Comparison of ENCODE assay signal across 12 cellular contexts in genomic region chr20:33846291-33846916, GRCh38. TPM values are rescaled to one million over a fixed set of nuclear protein-coding genes. Genes with fewer than 3 reads are reported as not detected.
DNase-seq lines count a peak whose midpoint lies in the region; ATAC-seq and TF ChIP-seq lines count a peak whose summit lies in the region.
"Had no signal": no experiment of that assay in that cellular context is flagged by ENCODE, and none has a peak within 500 bp of the region (broad histone marks: within the 10 kb centered on the region; RNA-seq: fewer than 3 reads in every experiment).

No MANE protein-coding gene starts in this region.

- no peak for TF ChIP-seq POLR2A in IMR-90 (IDR thresholded peaks at IDR 0.05; ENCODE audit: low read depth, low read length)

- no peak overlapping the region for H3K4me3 ChIP-seq in BLaER1 treated with 17β-estradiol and CSF1 and Interleukin-3, amounts not matched to agents 10 nM and 100 nM
- H3K4me3 ChIP-seq in IMR-90 (ENCODE audit: insufficient read depth, low read depth, low read length) (no peak overlapping the region), brain microvascular endothelial cell (ENCODE audit: low read depth, low read length) (no peak overlapping the region), mesenchymal stem cell (ENCODE audit: insufficient read depth in 1 of 2, low read depth in 1 of 2, low read length in 2 of 2) (no peak overlapping the region)

- H2BK12ac ChIP-seq in mesenchymal stem cell (ENCODE audit: low read length in 2 of 2): peak overlapping the region in 1 of 2 experiments; percentile 12

- H3K14ac ChIP-seq in IMR-90 (replicated peaks; ENCODE audit: low read depth, low read length): no peak overlapping the region
- peak overlapping the region in 1 of 2 experiments; percentile 59 for H3K14ac ChIP-seq in mesenchymal stem cell (ENCODE audit: low read length in 2 of 2)

- 56% methylated on average over 4 of the region's 6 CpGs; no CpG with 5 or more reads in 1 of the 2 experiments for WGBS in IMR-90 (ENCODE audit: extremely low coverage in 2 of 2, insufficient read length in 1 of 2), 2 experiments
- 86% methylated on average over 6 of the region's 6 CpGs for WGBS in mesenchymal stem cell

- peak overlapping the region; percentile 28 to 64 (median 44) for H3K4me2 ChIP-seq in BLaER1 treated with 17β-estradiol and CSF1 and Interleukin-3, amounts not matched to agents 10 nM and 100 nM
- H3K4me2 ChIP-seq in IMR-90 (ENCODE audit: low read depth, low read length): no peak overlapping the region
- no peak overlapping the region for H3K4me2 ChIP-seq in mesenchymal stem cell (ENCODE audit: low read length, poor library complexity, severe bottlenecking)

- CTCF ChIA-PET in IMR-90 (lab: Yijun Ruan, JAX): interaction anchor here (0.6 kb wide), 1 partner anchor 16 kb away, joined by 3 read pairs; no protein-coding TSS in a partner anchor

- POLR2A ChIA-PET in IMR-90 (lab: Charles Lee; ENCODE audit: unreplicated experiment): interaction anchor here (0.6 kb wide), 1 partner anchor 11 kb away, joined by 3 read pairs; no protein-coding TSS in a partner anchor

- H3K36me3 ChIP-seq in BLaER1 treated with 17β-estradiol and CSF1 and Interleukin-3, amounts not matched to agents 10 nM and 100 nM: peaks cover 36 to 83% (median 49%) of the 10 kb centered on the region in 11 experiments
- peaks cover 11% of the 10 kb centered on the region for H3K36me3 ChIP-seq in IMR-90 (ENCODE audit: control insufficient read depth, insufficient read depth, low read length)
- H3K36me3 ChIP-seq in brain microvascular endothelial cell (replicated peaks): peaks cover 12% of the 10 kb centered on the region
- H3K36me3 ChIP-seq in mesenchymal stem cell (ENCODE audit: control insufficient read depth in 1 of 2, insufficient read depth in 2 of 2, low read depth in 1 of 2, low read length in 2 of 2): peaks cover 15 to 28% of the 10 kb centered on the region in 2 experiments

- H2BK120ac ChIP-seq in IMR-90 (ENCODE audit: low read depth, low read length): no peak overlapping the region
- no peak overlapping the region for H2BK120ac ChIP-seq in mesenchymal stem cell (ENCODE audit: low read depth, low read length)

- H3K23ac ChIP-seq in IMR-90 (ENCODE audit: low read depth, low read length) (no peak overlapping the region), mesenchymal stem cell (ENCODE audit: low read length in 2 of 2) (peak overlapping the region in 1 of 2 experiments; percentile 61)

- H3K27ac Mint-ChIP-seq in activated naive CD4-positive, alpha-beta T cell treated with anti-CD3 and anti-CD28 coated beads, Interleukin-2, amount 50 U/mL, for 72 hours: peak overlapping the region in 1 of 2 donors; percentile 12
- H3K27ac Mint-ChIP-seq: T-helper 1 cell treated with Interleukin-12 subunit alpha and Interleukin-12 subunit beta and Interleukin-4 antibody, amounts not matched to agents 30 μg/mL and 1 μg/mL, for 36 hours had no signal

- peak; percentile 24; the same call in 1 of the 2 replicates for ATAC-seq in IMR-90 (ENCODE audit: low read depth)
- no peak for ATAC-seq in activated naive CD4-positive, alpha-beta T cell treated with anti-CD3 and anti-CD28 coated beads, Interleukin-2, amount 50 U/mL, for 72 hours

- DNase-seq in IMR-90 (peak; percentile 29), brain microvascular endothelial cell (peak; percentile 48), mesenchymal stem cell (peak; percentile 59), AG08396 (ENCODE audit: low spot score) (no peak), NCI-H345 treated with DMSO at 0.1 percent for 48 hours (lab: John Stamatoyannopoulos, UW; ENCODE audit: unreplicated experiment) (no peak), putamen (ENCODE audit: low spot score) (no peak)
- DNase-seq in activated naive CD4-positive, alpha-beta T cell treated with anti-CD3 and anti-CD28 coated beads, Interleukin-2, amount 50 U/mL, for 72 hours (ENCODE audit: low spot score in 2 of 2): no peak
- DNase-seq: activated CD8-positive, alpha-beta memory T cell treated with anti-CD3 and anti-CD28 coated beads, Interleukin-2, amount 50 U/mL, for 4 hours; Kasumi-1; NCI-H526 had no signal

- H4K8ac ChIP-seq in IMR-90 (ENCODE audit: low read depth in 2 of 2, low read length in 2 of 2): no peak overlapping the region
- H4K8ac ChIP-seq in mesenchymal stem cell (ENCODE audit: low read length): no peak overlapping the region

- no peak overlapping the region for H2AK5ac ChIP-seq in IMR-90 (ENCODE audit: low read depth, low read length)
- H2AK5ac ChIP-seq in mesenchymal stem cell (ENCODE audit: low read length, severe bottlenecking): no peak overlapping the region

- H3K36me3 Mint-ChIP-seq in activated naive CD4-positive, alpha-beta T cell treated with anti-CD3 and anti-CD28 coated beads, Interleukin-2, amount 50 U/mL, for 72 hours: peaks cover 9 to 26% of the 10 kb centered on the region in 2 donors

- peaks cover 51% of the 10 kb centered on the region for H3K9me1 ChIP-seq in IMR-90 (ENCODE audit: insufficient read depth, low read length)

- peaks cover 99 to 100% (median 100%) of the 10 kb centered on the region in 11 experiments for H4K20me1 ChIP-seq in BLaER1 treated with 17β-estradiol and CSF1 and Interleukin-3, amounts not matched to agents 10 nM and 100 nM
- peaks cover 100% of the 10 kb centered on the region for H4K20me1 ChIP-seq in IMR-90 (ENCODE audit: insufficient read depth, low read length)

- no peaks in the 10 kb centered on the region for H3K27me3 ChIP-seq in BLaER1 treated with 17β-estradiol and CSF1 and Interleukin-3, amounts not matched to agents 10 nM and 100 nM
- H3K27me3 ChIP-seq in IMR-90 (ENCODE audit: control insufficient read depth, insufficient read depth, low read length) (no peaks in the 10 kb centered on the region), brain microvascular endothelial cell (replicated peaks) (no peaks in the 10 kb centered on the region), mesenchymal stem cell (ENCODE audit: control insufficient read depth in 1 of 2, insufficient read depth in 1 of 2, low read length in 2 of 2) (no peaks in the 10 kb centered on the region)

- TF ChIP-seq RAD21 in IMR-90 (IDR thresholded peaks at IDR 0.05; ENCODE audit: low read length): no peak

- H3K4ac ChIP-seq in IMR-90 (ENCODE audit: low read depth, low read length) (no peak overlapping the region), mesenchymal stem cell (ENCODE audit: low read depth in 1 of 2, low read length in 2 of 2) (no peak overlapping the region)

- in situ Hi-C loops in IMR-90 (cut with MboI; ENCODE audit: low sequenced_read_pairs): no loop called here
- in situ Hi-C loops in brain microvascular endothelial cell (cut with HindIII; ENCODE audit: low pct_ligation_motif_present, low sequenced_read_pairs): no loop called here

- intact Hi-C loops in IMR-90 (cut with micrococcal nuclease): no loop called here

- no TSS peak for BruUV-seq in IMR-90 (replicated peaks; lab: Mats Ljungman, UMichigan)

- H3K9me3 ChIP-seq in BLaER1 treated with 17β-estradiol and CSF1 and Interleukin-3, amounts not matched to agents 10 nM and 100 nM (replicated peaks in 1 of 11): 0 out of 22 replicates have a peak, but pooled peaks cover 0 to 11% (median 0%) of the 10 kb centered on the region in 11 experiments
- H3K9me3 ChIP-seq in IMR-90 (ENCODE audit: control insufficient read depth, insufficient read depth, low read length) (no peaks in the 10 kb centered on the region), mesenchymal stem cell (ENCODE audit: control insufficient read depth, low read length) (no peaks in the 10 kb centered on the region)

- no peak overlapping the region for H3K9ac ChIP-seq in BLaER1 treated with 17β-estradiol and CSF1 and Interleukin-3, amounts not matched to agents 10 nM and 100 nM
- H3K9ac ChIP-seq in IMR-90 (ENCODE audit: low read depth, low read length): no peak overlapping the region
- peak overlapping the region; percentile 36 for H3K9ac ChIP-seq in mesenchymal stem cell (ENCODE audit: low read length)

- no peak overlapping the region for H3K27ac ChIP-seq in BLaER1 treated with 17β-estradiol and CSF1 and Interleukin-3, amounts not matched to agents 10 nM and 100 nM
- H3K27ac ChIP-seq in IMR-90 (ENCODE audit: insufficient read depth, low read length) (no peak overlapping the region), brain microvascular endothelial cell (peak overlapping the region; percentile 10), mesenchymal stem cell (ENCODE audit: low read length, poor library complexity, severe bottlenecking) (no peak overlapping the region)

- H4K5ac ChIP-seq in IMR-90 (ENCODE audit: low read depth, low read length): no peak overlapping the region

- H3K18ac ChIP-seq in IMR-90 (ENCODE audit: low read depth, low read length): no peak overlapping the region
- H3K18ac ChIP-seq in mesenchymal stem cell (ENCODE audit: low read depth in 1 of 2, low read length in 2 of 2): peak overlapping the region in 1 of 2 experiments; percentile 49

- H2AFZ ChIP-seq in IMR-90 (replicated peaks; ENCODE audit: low read length, poor library complexity) (no peak overlapping the region), mesenchymal stem cell (ENCODE audit: low read depth, low read length) (no peak overlapping the region)

- H2BK5ac ChIP-seq in IMR-90 (ENCODE audit: low read depth, low read length, poor library complexity, severe bottlenecking): no peak overlapping the region
- H2BK5ac ChIP-seq in mesenchymal stem cell (ENCODE audit: low read depth, low read length, poor library complexity, severe bottlenecking): no peak overlapping the region

- TF ChIP-seq CTCF in IMR-90 (conservative IDR thresholded peaks at IDR 0.05; ENCODE audit: low read depth, low read length) (no peak), brain microvascular endothelial cell (IDR thresholded peaks at IDR 0.05; ENCODE audit: low read depth, low read length, missing control alignments) (no peak)

- no peak overlapping the region for H2BK20ac ChIP-seq in IMR-90 (ENCODE audit: low read depth, low read length)

- H2BK15ac ChIP-seq in IMR-90 (ENCODE audit: low read depth, low read length): no peak overlapping the region
- H2BK15ac ChIP-seq in mesenchymal stem cell (ENCODE audit: low read depth, poor library complexity, severe bottlenecking): no peak overlapping the region

- no peak overlapping the region for H2AK9ac ChIP-seq in IMR-90 (replicated peaks; ENCODE audit: low read depth, low read length, poor library complexity)

- H3K56ac ChIP-seq in IMR-90 (ENCODE audit: extremely low read depth, insufficient read depth, low read length): no peak overlapping the region

- H4K91ac ChIP-seq in IMR-90 (ENCODE audit: insufficient read depth, low read depth, low read length) (no peak overlapping the region), mesenchymal stem cell (ENCODE audit: low read length) (no peak overlapping the region)

- no peaks in the 10 kb centered on the region for H3K9me3 Mint-ChIP-seq in activated naive CD4-positive, alpha-beta T cell treated with anti-CD3 and anti-CD28 coated beads, Interleukin-2, amount 50 U/mL, for 72 hours
- H3K9me3 Mint-ChIP-seq: T-helper 1 cell treated with Interleukin-12 subunit alpha and Interleukin-12 subunit beta and Interleukin-4 antibody, amounts not matched to agents 30 μg/mL and 1 μg/mL, for 36 hours had no signal

- peaks cover 44 to 62% (median 49%) of the 10 kb centered on the region in 10 experiments for H3K4me1 ChIP-seq in BLaER1 treated with 17β-estradiol and CSF1 and Interleukin-3, amounts not matched to agents 10 nM and 100 nM
- H3K4me1 ChIP-seq in IMR-90 (ENCODE audit: control insufficient read depth, insufficient read depth, low read length): peaks cover 15% of the 10 kb centered on the region
- H3K4me1 ChIP-seq in mesenchymal stem cell (ENCODE audit: control insufficient read depth, insufficient read depth, low read depth, low read length): peaks cover 14% of the 10 kb centered on the region

- dilution Hi-C loops in IMR-90 (cut with HindIII; ENCODE audit: low sequenced_read_pairs, unreplicated experiment): no loop called here

- H3K79me1 ChIP-seq in IMR-90 (ENCODE audit: low read depth in 1 of 2, low read length in 2 of 2) (peaks cover 61 to 92% of the 10 kb centered on the region in 2 experiments), mesenchymal stem cell (replicated peaks; ENCODE audit: low read length, poor library complexity, severe bottlenecking) (peaks cover 33% of the 10 kb centered on the region)

RNA-seq across cellular contexts. Expression of gene CHMP4B, which starts 35.3 kb away (rescaled TPM):
- total RNA-seq in IMR-90 (2012; rRNA removed): 30.3 and 40.5 TPM in 2 replicates
- 84.7 and 94.8 TPM in 2 replicates for polyA plus RNA-seq in IMR-90 (2012; rRNA removed)
- 61.9 and 77.0 TPM in 2 replicates for polyA plus RNA-seq in IMR-90 (2012; cell fraction: cytosol; rRNA removed)
- polyA plus RNA-seq in IMR-90 (2012; cell fraction: nucleus; rRNA removed; ENCODE audit: low replicate concordance): 11.4 and 40.7 TPM in 2 replicates
- polyA plus RNA-seq in mesenchymal stem cell (2013, experiment 1 of 2): 93.8 TPM
- 92.8 TPM for polyA plus RNA-seq in mesenchymal stem cell (2013, experiment 2 of 2)
- total RNA-seq in activated naive CD4-positive, alpha-beta T cell treated with anti-CD3 and anti-CD28 coated beads, Interleukin-2, amount 50 U/mL, for 72 hours: 10 to 100 TPM; 80.0 to 81.4 TPM

Comparison
In these comparisons a context has a peak if more than half of its experiments do, and no peak if none do; other contexts are left out.
1. H3K4me2 ChIP-seq: peak in BLaER1 treated with 17β-estradiol and CSF1 and Interleukin-3, amounts not matched to agents 10 nM and 100 nM (11 of 11); none in IMR-90 (single experiment) and mesenchymal stem cell (single experiment).
2. DNase-seq: peak in IMR-90 (single experiment), brain microvascular endothelial cell (single experiment) and mesenchymal stem cell (single experiment); none in AG08396 (single experiment), NCI-H345 treated with DMSO at 0.1 percent for 48 hours (single experiment), putamen (single experiment) and activated naive CD4-positive, alpha-beta T cell treated with anti-CD3 and anti-CD28 coated beads, Interleukin-2, amount 50 U/mL, for 72 hours (0 of 2).